ENCODE assay signal across 1 cellular context in the genomic region with DNA sequence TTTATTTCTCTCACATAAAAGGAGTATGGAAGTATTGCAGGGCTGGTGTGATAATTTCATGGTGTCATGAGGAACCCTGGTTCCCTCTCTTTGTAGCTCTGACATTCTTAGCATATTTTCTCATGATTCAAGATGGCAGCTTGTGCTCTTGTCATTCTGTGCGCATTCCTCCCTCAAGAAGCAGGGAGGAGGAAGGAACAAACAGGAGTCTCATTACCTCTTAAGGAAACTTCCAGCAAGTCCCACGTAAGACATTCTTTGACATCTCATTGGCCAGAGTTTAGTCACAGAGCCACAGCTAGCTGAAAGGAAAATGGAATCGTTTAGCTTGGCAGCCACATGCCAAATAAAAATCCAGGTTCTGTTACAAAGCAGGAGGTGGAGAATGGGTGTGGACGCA.
TF ChIP-seq lines count a peak whose summit lies in the region.

No MANE protein-coding gene starts in this region.

TF ChIP-seq in WTC11, 78 proteins besides CTCF, POLR2A, EP300 and RAD21 (continued from another document):
- TF ChIP-seq, protein P1, sequence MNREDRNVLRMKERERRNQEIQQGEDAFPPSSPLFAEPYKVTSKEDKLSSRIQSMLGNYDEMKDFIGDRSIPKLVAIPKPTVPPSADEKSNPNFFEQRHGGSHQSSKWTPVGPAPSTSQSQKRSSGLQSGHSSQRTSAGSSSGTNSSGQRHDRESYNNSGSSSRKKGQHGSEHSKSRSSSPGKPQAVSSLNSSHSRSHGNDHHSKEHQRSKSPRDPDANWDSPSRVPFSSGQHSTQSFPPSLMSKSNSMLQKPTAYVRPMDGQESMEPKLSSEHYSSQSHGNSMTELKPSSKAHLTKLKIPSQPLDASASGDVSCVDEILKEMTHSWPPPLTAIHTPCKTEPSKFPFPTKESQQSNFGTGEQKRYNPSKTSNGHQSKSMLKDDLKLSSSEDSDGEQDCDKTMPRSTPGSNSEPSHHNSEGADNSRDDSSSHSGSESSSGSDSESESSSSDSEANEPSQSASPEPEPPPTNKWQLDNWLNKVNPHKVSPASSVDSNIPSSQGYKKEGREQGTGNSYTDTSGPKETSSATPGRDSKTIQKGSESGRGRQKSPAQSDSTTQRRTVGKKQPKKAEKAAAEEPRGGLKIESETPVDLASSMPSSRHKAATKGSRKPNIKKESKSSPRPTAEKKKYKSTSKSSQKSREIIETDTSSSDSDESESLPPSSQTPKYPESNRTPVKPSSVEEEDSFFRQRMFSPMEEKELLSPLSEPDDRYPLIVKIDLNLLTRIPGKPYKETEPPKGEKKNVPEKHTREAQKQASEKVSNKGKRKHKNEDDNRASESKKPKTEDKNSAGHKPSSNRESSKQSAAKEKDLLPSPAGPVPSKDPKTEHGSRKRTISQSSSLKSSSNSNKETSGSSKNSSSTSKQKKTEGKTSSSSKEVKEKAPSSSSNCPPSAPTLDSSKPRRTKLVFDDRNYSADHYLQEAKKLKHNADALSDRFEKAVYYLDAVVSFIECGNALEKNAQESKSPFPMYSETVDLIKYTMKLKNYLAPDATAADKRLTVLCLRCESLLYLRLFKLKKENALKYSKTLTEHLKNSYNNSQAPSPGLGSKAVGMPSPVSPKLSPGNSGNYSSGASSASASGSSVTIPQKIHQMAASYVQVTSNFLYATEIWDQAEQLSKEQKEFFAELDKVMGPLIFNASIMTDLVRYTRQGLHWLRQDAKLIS (CRISPR knock-in tag; IDR thresholded peaks at IDR 0.05; ENCODE audit: borderline replicate concordance), result no peak
- TF ChIP-seq, protein P2, sequence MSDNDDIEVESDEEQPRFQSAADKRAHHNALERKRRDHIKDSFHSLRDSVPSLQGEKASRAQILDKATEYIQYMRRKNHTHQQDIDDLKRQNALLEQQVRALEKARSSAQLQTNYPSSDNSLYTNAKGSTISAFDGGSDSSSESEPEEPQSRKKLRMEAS (CRISPR knock-in tag; IDR thresholded peaks at IDR 0.05), result no peak
- TF ChIP-seq, protein P3, sequence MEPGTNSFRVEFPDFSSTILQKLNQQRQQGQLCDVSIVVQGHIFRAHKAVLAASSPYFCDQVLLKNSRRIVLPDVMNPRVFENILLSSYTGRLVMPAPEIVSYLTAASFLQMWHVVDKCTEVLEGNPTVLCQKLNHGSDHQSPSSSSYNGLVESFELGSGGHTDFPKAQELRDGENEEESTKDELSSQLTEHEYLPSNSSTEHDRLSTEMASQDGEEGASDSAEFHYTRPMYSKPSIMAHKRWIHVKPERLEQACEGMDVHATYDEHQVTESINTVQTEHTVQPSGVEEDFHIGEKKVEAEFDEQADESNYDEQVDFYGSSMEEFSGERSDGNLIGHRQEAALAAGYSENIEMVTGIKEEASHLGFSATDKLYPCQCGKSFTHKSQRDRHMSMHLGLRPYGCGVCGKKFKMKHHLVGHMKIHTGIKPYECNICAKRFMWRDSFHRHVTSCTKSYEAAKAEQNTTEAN (CRISPR knock-in tag; IDR thresholded peaks at IDR 0.05), result no peak
- TF ChIP-seq, protein P4, sequence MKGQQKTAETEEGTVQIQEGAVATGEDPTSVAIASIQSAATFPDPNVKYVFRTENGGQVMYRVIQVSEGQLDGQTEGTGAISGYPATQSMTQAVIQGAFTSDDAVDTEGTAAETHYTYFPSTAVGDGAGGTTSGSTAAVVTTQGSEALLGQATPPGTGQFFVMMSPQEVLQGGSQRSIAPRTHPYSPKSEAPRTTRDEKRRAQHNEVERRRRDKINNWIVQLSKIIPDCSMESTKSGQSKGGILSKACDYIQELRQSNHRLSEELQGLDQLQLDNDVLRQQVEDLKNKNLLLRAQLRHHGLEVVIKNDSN (CRISPR knock-in tag; IDR thresholded peaks at IDR 0.05), result no peak
- TF ChIP-seq ETV6 (CRISPR knock-in tag; IDR thresholded peaks at IDR 0.05) (no peak), ZNF219 (CRISPR knock-in tag; IDR thresholded peaks at IDR 0.05; ENCODE audit: borderline replicate concordance) (no peak), GTF2I (CRISPR knock-in tag; conservative IDR thresholded peaks at IDR 0.05) (no peak), FOXP1 (CRISPR knock-in tag; IDR thresholded peaks at IDR 0.05; ENCODE audit: borderline replicate concordance) (no peak), ZNF263 (CRISPR knock-in tag; IDR thresholded peaks at IDR 0.05; ENCODE audit: low read depth) (no peak), ZNF121 (CRISPR knock-in tag; IDR thresholded peaks at IDR 0.05) (no peak), CREB1 (CRISPR knock-in tag; IDR thresholded peaks at IDR 0.05) (no peak), TP53 (CRISPR knock-in tag; IDR thresholded peaks at IDR 0.05) (no peak)
